1 cellular context compared by ENCODE assay signal in genomic region chr10:83037653-83038052, GRCh38.
TF ChIP-seq lines count a peak whose summit lies in the region.

No MANE protein-coding gene starts in this region.

TF ChIP-seq in GM23338, 12 proteins besides CTCF, POLR2A, EP300 and RAD21:
- TF ChIP-seq, protein P1, sequence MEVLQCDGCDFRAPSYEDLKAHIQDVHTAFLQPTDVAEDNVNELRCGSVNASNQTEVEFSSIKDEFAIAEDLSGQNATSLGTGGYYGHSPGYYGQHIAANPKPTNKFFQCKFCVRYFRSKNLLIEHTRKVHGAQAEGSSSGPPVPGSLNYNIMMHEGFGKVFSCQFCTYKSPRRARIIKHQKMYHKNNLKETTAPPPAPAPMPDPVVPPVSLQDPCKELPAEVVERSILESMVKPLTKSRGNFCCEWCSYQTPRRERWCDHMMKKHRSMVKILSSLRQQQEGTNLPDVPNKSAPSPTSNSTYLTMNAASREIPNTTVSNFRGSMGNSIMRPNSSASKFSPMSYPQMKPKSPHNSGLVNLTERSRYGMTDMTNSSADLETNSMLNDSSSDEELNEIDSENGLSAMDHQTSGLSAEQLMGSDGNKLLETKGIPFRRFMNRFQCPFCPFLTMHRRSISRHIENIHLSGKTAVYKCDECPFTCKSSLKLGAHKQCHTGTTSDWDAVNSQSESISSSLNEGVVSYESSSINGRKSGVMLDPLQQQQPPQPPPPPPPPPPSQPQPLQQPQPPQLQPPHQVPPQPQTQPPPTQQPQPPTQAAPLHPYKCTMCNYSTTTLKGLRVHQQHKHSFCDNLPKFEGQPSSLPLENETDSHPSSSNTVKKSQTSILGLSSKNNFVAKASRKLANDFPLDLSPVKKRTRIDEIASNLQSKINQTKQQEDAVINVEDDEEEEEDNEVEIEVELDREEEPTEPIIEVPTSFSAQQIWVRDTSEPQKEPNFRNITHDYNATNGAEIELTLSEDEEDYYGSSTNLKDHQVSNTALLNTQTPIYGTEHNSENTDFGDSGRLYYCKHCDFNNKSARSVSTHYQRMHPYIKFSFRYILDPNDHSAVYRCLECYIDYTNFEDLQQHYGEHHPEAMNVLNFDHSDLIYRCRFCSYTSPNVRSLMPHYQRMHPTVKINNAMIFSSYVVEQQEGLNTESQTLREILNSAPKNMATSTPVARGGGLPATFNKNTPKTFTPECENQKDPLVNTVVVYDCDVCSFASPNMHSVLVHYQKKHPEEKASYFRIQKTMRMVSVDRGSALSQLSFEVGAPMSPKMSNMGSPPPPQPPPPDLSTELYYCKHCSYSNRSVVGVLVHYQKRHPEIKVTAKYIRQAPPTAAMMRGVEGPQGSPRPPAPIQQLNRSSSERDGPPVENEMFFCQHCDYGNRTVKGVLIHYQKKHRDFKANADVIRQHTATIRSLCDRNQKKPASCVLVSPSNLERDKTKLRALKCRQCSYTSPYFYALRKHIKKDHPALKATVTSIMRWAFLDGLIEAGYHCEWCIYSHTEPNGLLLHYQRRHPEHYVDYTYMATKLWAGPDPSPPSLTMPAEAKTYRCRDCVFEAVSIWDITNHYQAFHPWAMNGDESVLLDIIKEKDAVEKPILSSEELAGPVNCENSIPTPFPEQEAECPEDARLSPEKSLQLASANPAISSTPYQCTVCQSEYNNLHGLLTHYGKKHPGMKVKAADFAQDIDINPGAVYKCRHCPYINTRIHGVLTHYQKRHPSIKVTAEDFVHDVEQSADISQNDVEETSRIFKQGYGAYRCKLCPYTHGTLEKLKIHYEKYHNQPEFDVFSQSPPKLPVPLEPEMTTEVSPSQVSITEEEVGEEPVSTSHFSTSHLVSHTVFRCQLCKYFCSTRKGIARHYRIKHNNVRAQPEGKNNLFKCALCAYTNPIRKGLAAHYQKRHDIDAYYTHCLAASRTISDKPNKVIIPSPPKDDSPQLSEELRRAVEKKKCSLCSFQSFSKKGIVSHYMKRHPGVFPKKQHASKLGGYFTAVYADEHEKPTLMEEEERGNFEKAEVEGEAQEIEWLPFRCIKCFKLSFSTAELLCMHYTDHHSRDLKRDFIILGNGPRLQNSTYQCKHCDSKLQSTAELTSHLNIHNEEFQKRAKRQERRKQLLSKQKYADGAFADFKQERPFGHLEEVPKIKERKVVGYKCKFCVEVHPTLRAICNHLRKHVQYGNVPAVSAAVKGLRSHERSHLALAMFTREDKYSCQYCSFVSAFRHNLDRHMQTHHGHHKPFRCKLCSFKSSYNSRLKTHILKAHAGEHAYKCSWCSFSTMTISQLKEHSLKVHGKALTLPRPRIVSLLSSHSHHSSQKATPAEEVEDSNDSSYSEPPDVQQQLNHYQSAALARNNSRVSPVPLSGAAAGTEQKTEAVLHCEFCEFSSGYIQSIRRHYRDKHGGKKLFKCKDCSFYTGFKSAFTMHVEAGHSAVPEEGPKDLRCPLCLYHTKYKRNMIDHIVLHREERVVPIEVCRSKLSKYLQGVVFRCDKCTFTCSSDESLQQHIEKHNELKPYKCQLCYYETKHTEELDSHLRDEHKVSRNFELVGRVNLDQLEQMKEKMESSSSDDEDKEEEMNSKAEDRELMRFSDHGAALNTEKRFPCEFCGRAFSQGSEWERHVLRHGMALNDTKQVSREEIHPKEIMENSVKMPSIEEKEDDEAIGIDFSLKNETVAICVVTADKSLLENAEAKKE (CRISPR knock-in tag; IDR thresholded peaks at IDR 0.05), result no peak
- TF ChIP-seq EZH2phosphoT487 (IDR thresholded peaks at IDR 0.05; ENCODE audit: unreplicated experiment), result no peak
- TF ChIP-seq ZNF114 (CRISPR knock-in tag; IDR thresholded peaks at IDR 0.05), result no peak
- no peak for TF ChIP-seq JUNB (IDR thresholded peaks at IDR 0.05; ENCODE audit: unreplicated experiment)
- no peak for TF ChIP-seq CREB1 (CRISPR knock-in tag; IDR thresholded peaks at IDR 0.05; ENCODE audit: low read depth)
- no peak for TF ChIP-seq ETS1 (IDR thresholded peaks at IDR 0.05)
